ENCODE assay signal across 15 cellular contexts in genomic region chr12:97837401-97837800, GRCh38.
DNase-seq lines count a peak whose midpoint lies in the region; ATAC-seq and TF ChIP-seq lines count a peak whose summit lies in the region.
"Had no signal": no experiment of that assay in that cellular context is flagged by ENCODE, and none has a peak within 500 bp of the region (broad histone marks: within the 10 kb centered on the region; RNA-seq: fewer than 3 reads in every experiment).

No MANE protein-coding gene starts in this region.

- no peak overlapping the region for H3K4me3 ChIP-seq in gastroesophageal sphincter

- no peaks in the 10 kb centered on the region for H3K36me3 ChIP-seq in gastroesophageal sphincter

- no peaks in the 10 kb centered on the region for H3K27me3 ChIP-seq in gastroesophageal sphincter

- DNase-seq in M059J (ENCODE audit: low read depth) (peak; percentile 8), amniotic epithelial cell (ENCODE audit: low read depth) (peak; percentile 1), stromal cell of bone marrow (ENCODE audit: low read depth) (peak; percentile 19), retina (no peak), NCI-H774 (lab: John Stamatoyannopoulos, UW) (no peak)
- DNase-seq: activated CD4-positive, alpha-beta T cell treated with anti-CD3 and anti-CD28 coated beads for 48 hours; activated naive CD8-positive, alpha-beta T cell treated with anti-CD3 and anti-CD28 coated beads, Interleukin-2, amount 50 U/mL, for 24 hours; activated T-cell treated with anti-CD3 and anti-CD28 coated beads, Interleukin-2, amount 50 U/mL, for 1 hour; CD4-positive, alpha-beta memory T cell; NCI-H1694 treated with DMSO at 0.1 percent for 48 hours; NCI-H524; RPMI8226 had no signal

- no peaks in the 10 kb centered on the region for H3K9me3 ChIP-seq in gastroesophageal sphincter

- no peak for TF ChIP-seq CTCF in gastroesophageal sphincter (IDR thresholded peaks at IDR 0.05)

- ATAC-seq in gastroesophageal sphincter, result peak; percentile 88
- no peak for ATAC-seq in GM21447 (IDR thresholded peaks at IDR 0.05; ENCODE audit: unreplicated experiment)
- ATAC-seq: activated naive CD8-positive, alpha-beta T cell treated with anti-CD3 and anti-CD28 coated beads, Interleukin-2, amount 50 U/mL, for 24 hours; stimulated activated memory B cell treated with anti-CD40 and anti-IgM and Interleukin-4, amounts not matched to agents 10 μg/mL and 1 μg/mL and 100 μg/mL, for 72 hours had no signal

- TF ChIP-seq POLR2A in gastroesophageal sphincter (IDR thresholded peaks at IDR 0.05), result no peak

- H3K4me1 ChIP-seq in gastroesophageal sphincter, result peaks cover 0 to 12% (median 0%) of the 10 kb centered on the region in 3 donors

- no peak for TF ChIP-seq EP300 in gastroesophageal sphincter (IDR thresholded peaks at IDR 0.05)

- H3K27ac ChIP-seq in gastroesophageal sphincter, result peak overlapping the region in 3 of 4 donors; percentile 24 to 53 (median 34)

Comparison
In these comparisons a context has a peak if more than half of its experiments do, and no peak if none do; other contexts are left out.
1. DNase-seq: peak in M059J (single experiment), amniotic epithelial cell (single experiment) and stromal cell of bone marrow (single experiment); none in retina (single experiment) and NCI-H774 (single experiment).